Comparison of ENCODE assay signal across 8 cellular contexts in the genomic region with DNA sequence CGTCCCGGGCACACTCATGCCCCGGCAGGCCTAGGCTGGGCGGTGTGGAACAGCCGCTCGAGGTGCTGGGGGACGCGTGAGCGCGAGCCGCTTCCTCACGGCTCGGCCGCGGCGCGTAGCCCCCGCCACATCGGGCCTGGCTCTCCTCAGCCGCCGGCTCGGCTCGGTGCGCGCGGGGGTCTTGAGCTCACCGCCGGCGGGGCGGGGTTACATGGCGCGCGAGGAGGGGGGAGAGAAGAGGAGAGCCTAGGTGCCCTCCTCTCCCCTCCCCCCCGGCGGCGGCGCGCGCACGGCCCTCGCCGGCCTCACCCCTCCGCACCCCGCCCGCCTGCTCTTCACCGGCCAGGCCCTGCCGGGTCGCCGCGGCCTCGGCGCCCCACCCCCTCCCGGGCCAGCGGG. TPM values are rescaled to one million over a fixed set of nuclear protein-coding genes. Genes with fewer than 3 reads are reported as not detected.
DNase-seq lines count a peak whose midpoint lies in the region; ATAC-seq, FAIRE-seq and TF ChIP-seq lines count a peak whose summit lies in the region.

No MANE protein-coding gene starts in this region.

- no peak for TF ChIP-seq CTCF in pancreas (IDR thresholded peaks at IDR 0.05)
- no peak for TF ChIP-seq CTCF in transverse colon (IDR thresholded peaks at IDR 0.05)

- FAIRE-seq in pancreas (lab: Jason Lieb, UNC), result no peak

- no peak for TF ChIP-seq EP300 in transverse colon (IDR thresholded peaks at IDR 0.05; ENCODE audit: low read depth)

- DNase-seq in DMS53 treated with DMSO at 0.1 percent for 48 hours (lab: John Stamatoyannopoulos, UW; ENCODE audit: unreplicated experiment) (peak; percentile 34), SK-MEL-5 (ENCODE audit: low read depth, low spot score) (peak; percentile 63), head of caudate nucleus (peak in 41 of 42 donors; percentile 40 to 92 (median 83)), pancreas (peak; percentile 79 to 91 (median 88)), transverse colon (peak; percentile 86)
- DNase-seq in activated naive CD4-positive, alpha-beta T cell treated with anti-CD3 and anti-CD28 coated beads, Interleukin-2, amount 50 U/mL, for 72 hours (ENCODE audit: low spot score in 2 of 2), result peak in 1 of 2 donors; percentile 74

- H3K27ac ChIP-seq in HUES6 (ENCODE audit: low read depth, low read length), result peak overlapping the region; percentile 81; the same call in 1 of the 2 replicates
- peak overlapping the region; percentile 88 to 95 (median 94) for H3K27ac ChIP-seq in pancreas
- peak overlapping the region; percentile 98 to 100 (median 99) for H3K27ac ChIP-seq in transverse colon

- H3K36me3 Mint-ChIP-seq in activated naive CD4-positive, alpha-beta T cell treated with anti-CD3 and anti-CD28 coated beads, Interleukin-2, amount 50 U/mL, for 72 hours, result peaks cover 21 to 24% of the 10 kb centered on the region in 2 donors

- peaks cover 6% of the 10 kb centered on the region for H3K36me3 ChIP-seq in HUES6 (ENCODE audit: control insufficient read depth, insufficient read depth, low read length)
- no peaks in the 10 kb centered on the region for H3K36me3 ChIP-seq in pancreas
- peaks cover 0 to 6% (median 2%) of the 10 kb centered on the region in 4 donors for H3K36me3 ChIP-seq in transverse colon

- H3K9me3 ChIP-seq in HUES6 (ENCODE audit: control insufficient read depth, insufficient read depth, low read depth, low read length) (no peaks in the 10 kb centered on the region), pancreas (no peaks in the 10 kb centered on the region), transverse colon (no peaks in the 10 kb centered on the region)

- 0% methylated on average over 18 to 44 of the region's 54 CpGs for WGBS in pancreas, 2 donors
- WGBS in transverse colon (ENCODE audit: low coverage in 1 of 2), 2 donors, result 1% methylated on average over 25 of the region's 54 CpGs; no CpG with 5 or more reads in 1 of the 2 donors

- no peak for TF ChIP-seq POLR2A in transverse colon (IDR thresholded peaks at IDR 0.05)

- in situ Hi-C loops in SK-MEL-5 (cut with HindIII; ENCODE audit: low pct_unique_long_range_greater_than_20kb, low sequenced_read_pairs), result no loop called here
- in situ Hi-C loops in transverse colon (cut with MboI; ENCODE audit: low pct_ligation_motif_present in 1 of 4, low pct_unique_long_range_greater_than_20kb in 1 of 4, low sequenced_read_pairs in 3 of 4), result loop anchor here in 1 of 4 donors (25.0 kb wide), 1 partner anchor 1320 kb away; a partner anchor contains a TSS

- ATAC-seq in GM21447 (IDR thresholded peaks at IDR 0.05; ENCODE audit: unreplicated experiment) (peak; percentile 44), pancreas (peak; percentile 74 to 86 (median 84))
- ATAC-seq in activated naive CD4-positive, alpha-beta T cell treated with anti-CD3 and anti-CD28 coated beads, Interleukin-2, amount 50 U/mL, for 72 hours, result peak; percentile 51 to 61

- peak overlapping the region; percentile 75 for H3K9ac ChIP-seq in HUES6 (ENCODE audit: low read length)

- H3K9me3 Mint-ChIP-seq in activated naive CD4-positive, alpha-beta T cell treated with anti-CD3 and anti-CD28 coated beads, Interleukin-2, amount 50 U/mL, for 72 hours, result peaks cover under 1 to 4% of the 10 kb centered on the region in 2 donors

- intact Hi-C loops in head of caudate nucleus (cut with DNase I), result loop anchor here (5.0 kb wide), 1 partner anchor 380 kb away; a partner anchor contains a TSS
- intact Hi-C loops in pancreas (cut with DNase I), result no loop called here
- intact Hi-C loops in transverse colon (cut with DNase I; ENCODE audit: low total_unique reads), result no loop called here

- H3K27me3 ChIP-seq in HUES6 (ENCODE audit: control insufficient read depth, insufficient read depth, low read length), result no peaks in the 10 kb centered on the region
- H3K27me3 ChIP-seq in pancreas, result no peaks in the 10 kb centered on the region
- no peaks in the 10 kb centered on the region for H3K27me3 ChIP-seq in transverse colon

- peak overlapping the region; percentile 73 to 95 for H3K27ac Mint-ChIP-seq in activated naive CD4-positive, alpha-beta T cell treated with anti-CD3 and anti-CD28 coated beads, Interleukin-2, amount 50 U/mL, for 72 hours

- H3K4me1 ChIP-seq in HUES6 (ENCODE audit: control insufficient read depth, insufficient read depth, low read length) (0 out of 2 replicates have a peak, but pooled peaks cover 3% of the 10 kb centered on the region), pancreas (peaks cover 23 to 36% (median 26%) of the 10 kb centered on the region in 3 donors), transverse colon (peaks cover 0 to 48% (median 15%) of the 10 kb centered on the region in 4 donors)

- peak overlapping the region; percentile 96 for H3K4me3 ChIP-seq in HUES6 (ENCODE audit: low read depth, low read length)
- H3K4me3 ChIP-seq in pancreas, result peak overlapping the region; percentile 76 to 90 (median 84)
- peak overlapping the region; percentile 88 to 100 (median 93) for H3K4me3 ChIP-seq in transverse colon

RNA-seq across cellular contexts. Expression of a gene that starts 7.7 kb away (rescaled TPM):
- 15.0 and 18.1 TPM in 2 replicates for total RNA-seq in SK-MEL-5 (2014; rRNA removed; shearing (Covaris generic))
- polyA plus RNA-seq in SK-MEL-5 (2015; cell fraction: cytosol; rRNA removed), result 9.8 and 10.2 TPM in 2 replicates
- polyA plus RNA-seq in SK-MEL-5 (2015; cell fraction: nucleus; rRNA removed), result 47.5 and 68.4 TPM in 2 replicates
- total RNA-seq in activated naive CD4-positive, alpha-beta T cell treated with anti-CD3 and anti-CD28 coated beads, Interleukin-2, amount 50 U/mL, for 72 hours, result 10 to 100 TPM; 18.5 to 21.1 TPM
- total RNA-seq in pancreas (1 to 10 TPM; 3.9 to 8.7 (median 5.1) TPM), transverse colon (10 to 100 TPM in 1 of 4 donors, 1 to 10 TPM in 3; 8.6 to 19.8 (median 8.9) TPM)
- polyA plus RNA-seq in pancreas, result 1 to 10 TPM; 2.9 to 9.4 TPM
